In genomic region chr9:9790216-9790872, GRCh38 we compare ENCODE assay signal across 8 cellular contexts.
DNase-seq lines count a peak whose midpoint lies in the region; ATAC-seq and TF ChIP-seq lines count a peak whose summit lies in the region.

No MANE protein-coding gene starts in this region.

- no peak overlapping the region for H2AFZ ChIP-seq in PC-3 (ENCODE audit: low read length)

- H3K4me2 ChIP-seq in PC-3 (ENCODE audit: low read length), result no peak overlapping the region

- peak; percentile 76 for ATAC-seq in GM21390 (IDR thresholded peaks at IDR 0.05; ENCODE audit: unreplicated experiment)
- peak; percentile 42 for ATAC-seq in PC-3
- ATAC-seq in psoas muscle, result no peak

- TF ChIP-seq CTCF in GM10266 (IDR thresholded peaks at IDR 0.05; ENCODE audit: control insufficient read depth, insufficient read depth, low read depth, missing control alignments), result peak; percentile 69
- TF ChIP-seq CTCF in PC-3 (conservative IDR thresholded peaks at IDR 0.05; ENCODE audit: low read depth, low read length), result peak; percentile 63
- peak; percentile 41 for TF ChIP-seq CTCF in fibroblast of pulmonary artery (IDR thresholded peaks at IDR 0.05; ENCODE audit: low read length, missing control alignments)
- TF ChIP-seq CTCF in psoas muscle (IDR thresholded peaks at IDR 0.05), result peak; percentile 32

- 0 to 8% (median 5%) methylated on average over 1 of the region's 1 CpG for WGBS in psoas muscle, 3 donors

- no peaks in the 10 kb centered on the region for H3K36me3 ChIP-seq in PC-3 (ENCODE audit: low read depth, low read length)
- H3K36me3 ChIP-seq in psoas muscle (ENCODE audit: insufficient read depth in 1 of 2, low read depth in 1 of 2), result no peaks in the 10 kb centered on the region

- H3K9me3 ChIP-seq in PC-3 (ENCODE audit: low read length), result no peaks in the 10 kb centered on the region
- H3K9me3 ChIP-seq in psoas muscle, result no peaks in the 10 kb centered on the region

- no TSS peak for BruUV-seq in PC-3 (replicated peaks; lab: Mats Ljungman, UMichigan)

- no peaks in the 10 kb centered on the region for H3K4me1 ChIP-seq in PC-3 (ENCODE audit: insufficient read depth, low read length)
- no peaks in the 10 kb centered on the region for H3K4me1 ChIP-seq in psoas muscle

- no peak overlapping the region for H3K27ac ChIP-seq in PC-3 (ENCODE audit: low read length)
- no peak overlapping the region for H3K27ac ChIP-seq in psoas muscle

- POLR2A ChIA-PET in PC-3 (lab: Charles Lee; ENCODE audit: unreplicated experiment), result no interaction called here

- no peaks in the 10 kb centered on the region for H3K79me2 ChIP-seq in PC-3 (ENCODE audit: low read length)

- no peaks in the 10 kb centered on the region for H3K9me2 ChIP-seq in PC-3 (replicated peaks; ENCODE audit: low read length)

- no peak overlapping the region for H3K9ac ChIP-seq in PC-3 (ENCODE audit: low read length)

- peak; percentile 14 for DNase-seq in GM10266 (ENCODE audit: extremely low spot score)
- peak; percentile 19 for DNase-seq in Jurkat, Clone E6-1 (ENCODE audit: low read depth, low spot score)
- peak; percentile 44 for DNase-seq in PC-3
- peak; percentile 17 for DNase-seq in fibroblast of pulmonary artery (ENCODE audit: low read depth)
- DNase-seq in psoas muscle, result no peak
- no peak for DNase-seq in stimulated activated CD4-positive, alpha-beta T cell treated with anti-CD3 and anti-CD28 coated beads, Interleukin-4, amount 100 ng/mL, for 1 hour
- DNase-seq in activated CD8-positive, alpha-beta memory T cell treated with anti-CD3 and anti-CD28 coated beads for 24 hours, result no peak

- H3K27me3 ChIP-seq in PC-3 (ENCODE audit: low read length) (no peaks in the 10 kb centered on the region), psoas muscle (ENCODE audit: insufficient read depth in 3 of 3, low read length in 2 of 3) (no peaks in the 10 kb centered on the region)

- CTCF ChIA-PET in PC-3 (lab: Charles Lee), result interaction anchor here (0.5 to 3.0 kb wide), 2 partner anchors 152 to 183 kb away, joined by 3 to 16 read pairs; no protein-coding TSS in a partner anchor

- H4K20me1 ChIP-seq in PC-3 (ENCODE audit: low read length), result no peaks in the 10 kb centered on the region

- no peak overlapping the region for H3K4me3 ChIP-seq in Jurkat, Clone E6-1 (ENCODE audit: low read length)
- no peak overlapping the region for H3K4me3 ChIP-seq in PC-3 (ENCODE audit: low read length)
- no peak overlapping the region for H3K4me3 ChIP-seq in fibroblast of pulmonary artery (replicated peaks; ENCODE audit: low read depth, low read length)
- H3K4me3 ChIP-seq in psoas muscle, result no peak overlapping the region

- no peaks in the 10 kb centered on the region for H3F3A ChIP-seq in PC-3 (ENCODE audit: low read length, unreplicated experiment)

- intact Hi-C loops in PC-3 (cut with micrococcal nuclease) (loop anchor here (1.0 to 5.0 kb wide), 3 partner anchors 122 to 184 kb away; no protein-coding TSS in a partner anchor), psoas muscle (cut with DNase I) (no loop called here)

Comparison
In these comparisons a context has a peak if more than half of its experiments do, and no peak if none do; other contexts are left out.
1. DNase-seq: peak in GM10266 (single experiment), Jurkat, Clone E6-1 (single experiment), PC-3 (single experiment) and fibroblast of pulmonary artery (single experiment); none in psoas muscle (0 of 2), stimulated activated CD4-positive, alpha-beta T cell treated with anti-CD3 and anti-CD28 coated beads, Interleukin-4, amount 100 ng/mL, for 1 hour (single experiment) and activated CD8-positive, alpha-beta memory T cell treated with anti-CD3 and anti-CD28 coated beads for 24 hours (single experiment).
2. ATAC-seq: peak in GM21390 (single experiment) and PC-3 (single experiment); none in psoas muscle (0 of 4).
3. Peak in every context shown above with its lines, with median percentiles within 50 percentile points of each other: CTCF ChIP-seq.